ENCODE assay signal across 1 cellular context in the genomic region with DNA sequence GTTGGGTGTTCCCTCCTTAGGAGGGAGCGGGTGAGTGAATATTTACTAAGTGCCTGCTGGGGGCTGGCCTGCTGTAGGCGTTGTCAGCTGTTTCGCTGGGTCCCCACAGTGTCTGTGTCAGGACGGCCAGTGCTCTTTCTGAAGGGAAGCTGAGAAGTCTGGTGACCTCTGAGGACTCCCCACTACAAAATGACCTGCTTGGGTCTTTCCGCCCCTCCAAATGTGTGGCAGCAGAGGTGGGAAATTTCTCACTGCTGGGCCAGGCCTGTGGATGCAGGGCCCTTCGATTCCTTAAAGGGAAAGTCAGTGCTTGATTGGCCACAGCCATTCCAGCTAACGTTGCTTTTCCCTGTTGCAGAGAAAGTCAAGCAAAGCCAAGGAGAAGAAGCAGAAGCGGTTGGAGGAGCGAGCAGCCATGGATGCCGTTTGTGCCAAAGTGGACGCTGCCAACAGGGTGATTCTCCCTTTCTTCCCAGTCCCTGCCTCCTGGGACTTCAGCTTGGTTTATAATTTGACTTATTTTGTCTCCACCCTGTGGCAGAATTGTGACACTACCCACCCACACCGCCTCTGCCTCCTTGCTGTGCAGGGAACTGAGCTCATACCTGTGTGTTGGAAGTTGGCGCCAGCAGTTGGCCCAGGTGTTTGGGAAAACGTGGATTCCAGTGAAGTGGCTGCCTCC.
TF ChIP-seq lines count a peak whose summit lies in the region.

No MANE protein-coding gene starts in this region.

TF ChIP-seq in HepG2, 621 proteins besides CTCF, POLR2A, EP300 and RAD21 (continued from another document and continues in another):
- TF ChIP-seq, protein P1, sequence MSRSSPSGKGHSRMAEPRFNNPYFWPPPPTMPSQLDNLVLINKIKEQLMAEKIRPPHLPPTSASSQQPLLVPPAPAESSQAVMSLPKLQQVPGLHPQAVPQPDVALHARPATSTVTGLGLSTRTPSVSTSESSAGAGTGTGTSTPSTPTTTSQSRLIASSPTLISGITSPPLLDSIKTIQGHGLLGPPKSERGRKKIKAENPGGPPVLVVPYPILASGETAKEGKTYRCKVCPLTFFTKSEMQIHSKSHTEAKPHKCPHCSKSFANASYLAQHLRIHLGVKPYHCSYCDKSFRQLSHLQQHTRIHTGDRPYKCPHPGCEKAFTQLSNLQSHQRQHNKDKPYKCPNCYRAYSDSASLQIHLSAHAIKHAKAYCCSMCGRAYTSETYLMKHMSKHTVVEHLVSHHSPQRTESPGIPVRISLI (CRISPR knock-in tag; IDR thresholded peaks at IDR 0.05; ENCODE audit: borderline replicate concordance): no peak
- TF ChIP-seq, protein P2, sequence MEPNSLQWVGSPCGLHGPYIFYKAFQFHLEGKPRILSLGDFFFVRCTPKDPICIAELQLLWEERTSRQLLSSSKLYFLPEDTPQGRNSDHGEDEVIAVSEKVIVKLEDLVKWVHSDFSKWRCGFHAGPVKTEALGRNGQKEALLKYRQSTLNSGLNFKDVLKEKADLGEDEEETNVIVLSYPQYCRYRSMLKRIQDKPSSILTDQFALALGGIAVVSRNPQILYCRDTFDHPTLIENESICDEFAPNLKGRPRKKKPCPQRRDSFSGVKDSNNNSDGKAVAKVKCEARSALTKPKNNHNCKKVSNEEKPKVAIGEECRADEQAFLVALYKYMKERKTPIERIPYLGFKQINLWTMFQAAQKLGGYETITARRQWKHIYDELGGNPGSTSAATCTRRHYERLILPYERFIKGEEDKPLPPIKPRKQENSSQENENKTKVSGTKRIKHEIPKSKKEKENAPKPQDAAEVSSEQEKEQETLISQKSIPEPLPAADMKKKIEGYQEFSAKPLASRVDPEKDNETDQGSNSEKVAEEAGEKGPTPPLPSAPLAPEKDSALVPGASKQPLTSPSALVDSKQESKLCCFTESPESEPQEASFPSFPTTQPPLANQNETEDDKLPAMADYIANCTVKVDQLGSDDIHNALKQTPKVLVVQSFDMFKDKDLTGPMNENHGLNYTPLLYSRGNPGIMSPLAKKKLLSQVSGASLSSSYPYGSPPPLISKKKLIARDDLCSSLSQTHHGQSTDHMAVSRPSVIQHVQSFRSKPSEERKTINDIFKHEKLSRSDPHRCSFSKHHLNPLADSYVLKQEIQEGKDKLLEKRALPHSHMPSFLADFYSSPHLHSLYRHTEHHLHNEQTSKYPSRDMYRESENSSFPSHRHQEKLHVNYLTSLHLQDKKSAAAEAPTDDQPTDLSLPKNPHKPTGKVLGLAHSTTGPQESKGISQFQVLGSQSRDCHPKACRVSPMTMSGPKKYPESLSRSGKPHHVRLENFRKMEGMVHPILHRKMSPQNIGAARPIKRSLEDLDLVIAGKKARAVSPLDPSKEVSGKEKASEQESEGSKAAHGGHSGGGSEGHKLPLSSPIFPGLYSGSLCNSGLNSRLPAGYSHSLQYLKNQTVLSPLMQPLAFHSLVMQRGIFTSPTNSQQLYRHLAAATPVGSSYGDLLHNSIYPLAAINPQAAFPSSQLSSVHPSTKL (CRISPR knock-in tag; IDR thresholded peaks at IDR 0.05): no peak
- TF ChIP-seq MYC (CRISPR knock-in tag; IDR thresholded peaks at IDR 0.05; ENCODE audit: borderline replicate concordance) (0 out of 2 replicates have a peak, but pooled peaks have one; percentile 10), ATRX (CRISPR knock-in tag; IDR thresholded peaks at IDR 0.05; ENCODE audit: borderline replicate concordance) (no peak), ZFP1 (CRISPR knock-in tag; IDR thresholded peaks at IDR 0.05) (no peak), NFKB2 (CRISPR knock-in tag; IDR thresholded peaks at IDR 0.05; ENCODE audit: borderline replicate concordance) (no peak), STAG1 (CRISPR knock-in tag; IDR thresholded peaks at IDR 0.05) (peak; percentile 88), SAP130 (CRISPR knock-in tag; IDR thresholded peaks at IDR 0.05; ENCODE audit: low read depth) (peak; percentile 22; the same call in 1 of the 2 replicates), JUND (CRISPR knock-in tag; IDR thresholded peaks at IDR 0.05) (no peak), ZBTB1 (CRISPR knock-in tag; IDR thresholded peaks at IDR 0.05; ENCODE audit: borderline replicate concordance) (no peak), ZNF644 (CRISPR knock-in tag; IDR thresholded peaks at IDR 0.05; ENCODE audit: low read depth) (no peak), ZNF83 (CRISPR knock-in tag; IDR thresholded peaks at IDR 0.05; ENCODE audit: borderline replicate concordance) (no peak), ZNF331 (CRISPR knock-in tag; IDR thresholded peaks at IDR 0.05) (0 out of 2 replicates have a peak, but pooled peaks have one; percentile 23), RFX3 (CRISPR knock-in tag; IDR thresholded peaks at IDR 0.05) (no peak), ZNF549 (CRISPR knock-in tag; IDR thresholded peaks at IDR 0.05) (no peak), SNRNP70 (IDR thresholded peaks at IDR 0.05; ENCODE audit: low read depth, low read length) (no peak), ZNF12 (CRISPR knock-in tag; IDR thresholded peaks at IDR 0.05) (no peak), ZNF75D (CRISPR knock-in tag; IDR thresholded peaks at IDR 0.05; ENCODE audit: borderline replicate concordance) (no peak), GABPB1 (CRISPR knock-in tag; IDR thresholded peaks at IDR 0.05) (no peak; the same call in 1 of the 2 replicates), KDM1A (CRISPR knock-in tag; IDR thresholded peaks at IDR 0.05) (no peak), XRCC5 (optimal IDR thresholded peaks at IDR 0.05; ENCODE audit: low read length) (peak; percentile 12), FIP1L1 (IDR thresholded peaks at IDR 0.05; ENCODE audit: borderline replicate concordance, insufficient read depth, low read depth, low read length) (no peak), SRSF4 (IDR thresholded peaks at IDR 0.05; ENCODE audit: low read depth, low read length, poor library complexity, severe bottlenecking) (no peak), HCFC1 (IDR thresholded peaks at IDR 0.05; ENCODE audit: low read depth, low read length) (no peak), ZNF788 (CRISPR knock-in tag; IDR thresholded peaks at IDR 0.05; ENCODE audit: borderline replicate concordance) (no peak), ZNF605 (CRISPR knock-in tag; IDR thresholded peaks at IDR 0.05) (no peak), RFXANK (CRISPR knock-in tag; IDR thresholded peaks at IDR 0.05) (no peak), NKX3-1 (CRISPR knock-in tag; IDR thresholded peaks at IDR 0.05) (no peak), ZNF431 (CRISPR knock-in tag; IDR thresholded peaks at IDR 0.05; ENCODE audit: borderline replicate concordance, low read depth) (no peak), TEAD2 (CRISPR knock-in tag; IDR thresholded peaks at IDR 0.05) (no peak), PAF1 (CRISPR knock-in tag; IDR thresholded peaks at IDR 0.05) (no peak), ZNF232 (CRISPR knock-in tag; IDR thresholded peaks at IDR 0.05; ENCODE audit: borderline replicate concordance) (0 out of 2 replicates have a peak, but pooled peaks have one; percentile 18), ZNF235 (CRISPR knock-in tag; IDR thresholded peaks at IDR 0.05; ENCODE audit: borderline replicate concordance) (no peak)
- TF ChIP-seq, protein P3, sequence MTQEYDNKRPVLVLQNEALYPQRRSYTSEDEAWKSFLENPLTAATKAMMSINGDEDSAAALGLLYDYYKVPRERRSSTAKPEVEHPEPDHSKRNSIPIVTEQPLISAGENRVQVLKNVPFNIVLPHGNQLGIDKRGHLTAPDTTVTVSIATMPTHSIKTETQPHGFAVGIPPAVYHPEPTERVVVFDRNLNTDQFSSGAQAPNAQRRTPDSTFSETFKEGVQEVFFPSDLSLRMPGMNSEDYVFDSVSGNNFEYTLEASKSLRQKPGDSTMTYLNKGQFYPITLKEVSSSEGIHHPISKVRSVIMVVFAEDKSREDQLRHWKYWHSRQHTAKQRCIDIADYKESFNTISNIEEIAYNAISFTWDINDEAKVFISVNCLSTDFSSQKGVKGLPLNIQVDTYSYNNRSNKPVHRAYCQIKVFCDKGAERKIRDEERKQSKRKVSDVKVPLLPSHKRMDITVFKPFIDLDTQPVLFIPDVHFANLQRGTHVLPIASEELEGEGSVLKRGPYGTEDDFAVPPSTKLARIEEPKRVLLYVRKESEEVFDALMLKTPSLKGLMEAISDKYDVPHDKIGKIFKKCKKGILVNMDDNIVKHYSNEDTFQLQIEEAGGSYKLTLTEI (CRISPR knock-in tag; conservative IDR thresholded peaks at IDR 0.05): no peak
- TF ChIP-seq, protein P4, sequence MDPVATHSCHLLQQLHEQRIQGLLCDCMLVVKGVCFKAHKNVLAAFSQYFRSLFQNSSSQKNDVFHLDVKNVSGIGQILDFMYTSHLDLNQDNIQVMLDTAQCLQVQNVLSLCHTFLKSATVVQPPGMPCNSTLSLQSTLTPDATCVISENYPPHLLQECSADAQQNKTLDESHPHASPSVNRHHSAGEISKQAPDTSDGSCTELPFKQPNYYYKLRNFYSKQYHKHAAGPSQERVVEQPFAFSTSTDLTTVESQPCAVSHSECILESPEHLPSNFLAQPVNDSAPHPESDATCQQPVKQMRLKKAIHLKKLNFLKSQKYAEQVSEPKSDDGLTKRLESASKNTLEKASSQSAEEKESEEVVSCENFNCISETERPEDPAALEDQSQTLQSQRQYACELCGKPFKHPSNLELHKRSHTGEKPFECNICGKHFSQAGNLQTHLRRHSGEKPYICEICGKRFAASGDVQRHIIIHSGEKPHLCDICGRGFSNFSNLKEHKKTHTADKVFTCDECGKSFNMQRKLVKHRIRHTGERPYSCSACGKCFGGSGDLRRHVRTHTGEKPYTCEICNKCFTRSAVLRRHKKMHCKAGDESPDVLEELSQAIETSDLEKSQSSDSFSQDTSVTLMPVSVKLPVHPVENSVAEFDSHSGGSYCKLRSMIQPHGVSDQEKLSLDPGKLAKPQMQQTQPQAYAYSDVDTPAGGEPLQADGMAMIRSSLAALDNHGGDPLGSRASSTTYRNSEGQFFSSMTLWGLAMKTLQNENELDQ (CRISPR knock-in tag; IDR thresholded peaks at IDR 0.05; ENCODE audit: borderline replicate concordance): no peak
- TF ChIP-seq, protein P5, sequence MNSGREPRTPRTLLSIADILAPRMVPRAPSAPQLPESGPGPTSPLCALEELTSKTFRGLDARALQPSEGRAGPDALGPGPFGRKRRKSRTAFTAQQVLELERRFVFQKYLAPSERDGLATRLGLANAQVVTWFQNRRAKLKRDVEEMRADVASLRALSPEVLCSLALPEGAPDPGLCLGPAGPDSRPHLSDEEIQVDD (CRISPR knock-in tag; IDR thresholded peaks at IDR 0.05; ENCODE audit: borderline replicate concordance): no peak
- TF ChIP-seq, protein P6, sequence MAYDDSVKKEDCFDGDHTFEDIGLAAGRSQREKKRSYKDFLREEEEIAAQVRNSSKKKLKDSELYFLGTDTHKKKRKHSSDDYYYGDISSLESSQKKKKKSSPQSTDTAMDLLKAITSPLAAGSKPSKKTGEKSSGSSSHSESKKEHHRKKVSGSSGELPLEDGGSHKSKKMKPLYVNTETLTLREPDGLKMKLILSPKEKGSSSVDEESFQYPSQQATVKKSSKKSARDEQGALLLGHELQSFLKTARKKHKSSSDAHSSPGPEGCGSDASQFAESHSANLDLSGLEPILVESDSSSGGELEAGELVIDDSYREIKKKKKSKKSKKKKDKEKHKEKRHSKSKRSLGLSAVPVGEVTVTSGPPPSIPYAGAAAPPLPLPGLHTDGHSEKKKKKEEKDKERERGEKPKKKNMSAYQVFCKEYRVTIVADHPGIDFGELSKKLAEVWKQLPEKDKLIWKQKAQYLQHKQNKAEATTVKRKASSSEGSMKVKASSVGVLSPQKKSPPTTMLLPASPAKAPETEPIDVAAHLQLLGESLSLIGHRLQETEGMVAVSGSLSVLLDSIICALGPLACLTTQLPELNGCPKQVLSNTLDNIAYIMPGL (CRISPR knock-in tag; IDR thresholded peaks at IDR 0.05; ENCODE audit: borderline replicate concordance in 1 of 2, low read depth in 1 of 2): peak; percentile 21 to 37; a peak in 1 of 4 replicates
- TF ChIP-seq, protein P7, sequence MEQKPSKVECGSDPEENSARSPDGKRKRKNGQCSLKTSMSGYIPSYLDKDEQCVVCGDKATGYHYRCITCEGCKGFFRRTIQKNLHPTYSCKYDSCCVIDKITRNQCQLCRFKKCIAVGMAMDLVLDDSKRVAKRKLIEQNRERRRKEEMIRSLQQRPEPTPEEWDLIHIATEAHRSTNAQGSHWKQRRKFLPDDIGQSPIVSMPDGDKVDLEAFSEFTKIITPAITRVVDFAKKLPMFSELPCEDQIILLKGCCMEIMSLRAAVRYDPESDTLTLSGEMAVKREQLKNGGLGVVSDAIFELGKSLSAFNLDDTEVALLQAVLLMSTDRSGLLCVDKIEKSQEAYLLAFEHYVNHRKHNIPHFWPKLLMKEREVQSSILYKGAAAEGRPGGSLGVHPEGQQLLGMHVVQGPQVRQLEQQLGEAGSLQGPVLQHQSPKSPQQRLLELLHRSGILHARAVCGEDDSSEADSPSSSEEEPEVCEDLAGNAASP (CRISPR knock-in tag; IDR thresholded peaks at IDR 0.05; ENCODE audit: borderline replicate concordance): peak; percentile 57; the same call in 1 of the 2 replicates
- TF ChIP-seq, protein P8, sequence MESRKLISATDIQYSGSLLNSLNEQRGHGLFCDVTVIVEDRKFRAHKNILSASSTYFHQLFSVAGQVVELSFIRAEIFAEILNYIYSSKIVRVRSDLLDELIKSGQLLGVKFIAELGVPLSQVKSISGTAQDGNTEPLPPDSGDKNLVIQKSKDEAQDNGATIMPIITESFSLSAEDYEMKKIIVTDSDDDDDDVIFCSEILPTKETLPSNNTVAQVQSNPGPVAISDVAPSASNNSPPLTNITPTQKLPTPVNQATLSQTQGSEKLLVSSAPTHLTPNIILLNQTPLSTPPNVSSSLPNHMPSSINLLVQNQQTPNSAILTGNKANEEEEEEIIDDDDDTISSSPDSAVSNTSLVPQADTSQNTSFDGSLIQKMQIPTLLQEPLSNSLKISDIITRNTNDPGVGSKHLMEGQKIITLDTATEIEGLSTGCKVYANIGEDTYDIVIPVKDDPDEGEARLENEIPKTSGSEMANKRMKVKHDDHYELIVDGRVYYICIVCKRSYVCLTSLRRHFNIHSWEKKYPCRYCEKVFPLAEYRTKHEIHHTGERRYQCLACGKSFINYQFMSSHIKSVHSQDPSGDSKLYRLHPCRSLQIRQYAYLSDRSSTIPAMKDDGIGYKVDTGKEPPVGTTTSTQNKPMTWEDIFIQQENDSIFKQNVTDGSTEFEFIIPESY (CRISPR knock-in tag; IDR thresholded peaks at IDR 0.05): peak; percentile 88
- TF ChIP-seq, protein P9, sequence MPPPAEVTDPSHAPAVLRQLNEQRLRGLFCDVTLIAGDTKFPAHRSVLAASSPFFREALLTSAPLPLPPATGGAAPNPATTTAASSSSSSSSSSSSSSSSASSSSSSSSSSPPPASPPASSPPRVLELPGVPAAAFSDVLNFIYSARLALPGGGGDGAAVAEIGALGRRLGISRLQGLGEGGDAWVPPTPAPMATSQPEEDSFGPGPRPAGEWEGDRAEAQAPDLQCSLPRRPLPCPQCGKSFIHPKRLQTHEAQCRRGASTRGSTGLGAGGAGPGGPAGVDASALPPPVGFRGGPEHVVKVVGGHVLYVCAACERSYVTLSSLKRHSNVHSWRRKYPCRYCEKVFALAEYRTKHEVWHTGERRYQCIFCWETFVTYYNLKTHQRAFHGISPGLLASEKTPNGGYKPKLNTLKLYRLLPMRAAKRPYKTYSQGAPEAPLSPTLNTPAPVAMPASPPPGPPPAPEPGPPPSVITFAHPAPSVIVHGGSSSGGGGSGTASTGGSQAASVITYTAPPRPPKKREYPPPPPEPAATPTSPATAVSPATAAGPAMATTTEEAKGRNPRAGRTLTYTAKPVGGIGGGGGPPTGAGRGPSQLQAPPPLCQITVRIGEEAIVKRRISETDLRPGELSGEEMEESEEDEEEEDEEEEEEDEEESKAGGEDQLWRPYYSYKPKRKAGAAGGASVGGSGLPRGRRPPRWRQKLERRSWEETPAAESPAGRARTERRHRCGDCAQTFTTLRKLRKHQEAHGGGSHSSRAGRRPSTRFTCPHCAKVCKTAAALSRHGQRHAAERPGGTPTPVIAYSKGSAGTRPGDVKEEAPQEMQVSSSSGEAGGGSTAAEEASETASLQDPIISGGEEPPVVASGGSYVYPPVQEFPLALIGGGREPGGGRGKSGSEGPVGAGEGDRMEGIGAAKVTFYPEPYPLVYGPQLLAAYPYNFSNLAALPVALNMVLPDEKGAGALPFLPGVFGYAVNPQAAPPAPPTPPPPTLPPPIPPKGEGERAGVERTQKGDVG (CRISPR knock-in tag; IDR thresholded peaks at IDR 0.05; ENCODE audit: borderline replicate concordance): 0 out of 2 replicates have a peak, but pooled peaks have one; percentile 61
